ENCODE assay signal across 1 cellular context in the genomic region with DNA sequence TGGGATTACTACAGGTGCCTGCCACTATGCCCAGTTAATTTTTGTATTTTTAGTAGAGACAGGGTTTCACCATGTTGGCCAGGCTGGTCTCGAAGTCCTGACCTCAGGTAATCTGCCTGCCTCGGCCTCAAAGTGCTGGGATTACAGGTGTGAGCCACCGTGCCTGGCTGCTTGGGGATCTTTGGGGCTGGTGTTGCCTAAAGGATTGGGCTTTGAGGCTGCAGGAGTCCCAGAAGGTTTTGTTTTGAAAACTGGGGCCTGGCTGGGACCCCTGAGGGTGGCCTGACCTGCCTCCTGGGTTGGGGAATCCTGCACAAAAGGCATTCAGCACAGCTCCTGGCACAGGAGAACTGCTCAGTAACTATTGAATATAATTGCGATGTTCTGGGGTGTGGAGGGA.
TF ChIP-seq lines count a peak whose summit lies in the region.

No MANE protein-coding gene starts in this region.

TF ChIP-seq in GM23338, 12 proteins besides CTCF, POLR2A, EP300 and RAD21 (continued from another document):
- TF ChIP-seq ZNF462 (CRISPR knock-in tag; IDR thresholded peaks at IDR 0.05) (no peak), POLR2AphosphoS5 (IDR thresholded peaks at IDR 0.05; ENCODE audit: low read depth) (no peak)
